ENCODE assay signal across 1 cellular context in genomic region chrX:71846429-71846828, GRCh38.
TF ChIP-seq lines count a peak whose summit lies in the region.

No MANE protein-coding gene starts in this region.

TF ChIP-seq in HEK293, 187 proteins besides CTCF, POLR2A, EP300 and RAD21 (continued from another document):
- TF ChIP-seq ZNF580 (tag by site-specific recombination; IDR thresholded peaks at IDR 0.05) (no peak), ZNF654 (tag by site-specific recombination; IDR thresholded peaks at IDR 0.05; ENCODE audit: low read depth) (no peak), ZSCAN18 (tag by site-specific recombination; IDR thresholded peaks at IDR 0.05) (no peak), ZBTB26 (tag by site-specific recombination; optimal IDR thresholded peaks at IDR 0.05) (no peak), ZSCAN16 (tag by site-specific recombination; IDR thresholded peaks at IDR 0.05) (no peak), ZNF324 (tag by site-specific recombination; IDR thresholded peaks at IDR 0.05) (no peak), TCF7L2 (IDR thresholded peaks at IDR 0.05; ENCODE audit: borderline replicate concordance, low read depth, low read length) (no peak), ZNF184 (tag by site-specific recombination; IDR thresholded peaks at IDR 0.05) (peak; percentile 86; the same call in 1 of the 2 replicates), ZFP37 (tag by site-specific recombination; IDR thresholded peaks at IDR 0.05) (no peak), ZNF791 (tag by site-specific recombination; IDR thresholded peaks at IDR 0.05) (no peak), MEIS1 (CRISPR knock-in tag; IDR thresholded peaks at IDR 0.05; ENCODE audit: borderline replicate concordance) (no peak), MYNN (tag by site-specific recombination; IDR thresholded peaks at IDR 0.05; ENCODE audit: borderline replicate concordance) (no peak), ZBTB21 (tag by site-specific recombination; IDR thresholded peaks at IDR 0.05) (no peak)
TF ChIP-seq in HEK293: peak in this region for 4.
